Comparison of ENCODE assay signal across 8 cellular contexts in genomic region chr10:58384999-58385783, GRCh38. TPM values are rescaled to one million over a fixed set of nuclear protein-coding genes. Genes with fewer than 3 reads are reported as not detected.
A peak's percentile ranks its signal among the peaks of the same experiment; 100 is the strongest.
DNase-seq lines count a peak whose midpoint lies in the region; ATAC-seq and TF ChIP-seq lines count a peak whose summit lies in the region.

TFAM (plus strand) TSS chr10:58385410; CDS start chr10:58385548, 138 bp downstream.

- peak within 1 kb of the TSS; percentile 94 for H3K4me3 Mint-ChIP-seq in nephron progenitor cell
- peak within 1 kb of the TSS; percentile 91 to 96 for H3K4me3 Mint-ChIP-seq in stimulated activated naive CD8-positive, alpha-beta T cell treated with anti-CD3 and anti-CD28 coated beads, Interleukin-15, amount 100 ng/mL, for 72 hours

- H3K4me3 ChIP-seq in fibroblast of the aortic adventitia (ENCODE audit: low read depth, low read length): peak within 1 kb of the TSS; percentile 95

- peak; percentile 92 for DNase-seq in ELR (ENCODE audit: low read depth)
- DNase-seq in GOT3 (lab: John Stamatoyannopoulos, UW): peak; percentile 84
- DNase-seq in RPMI8226: peak; percentile 90
- peak; percentile 96 for DNase-seq in activated T-helper 9 cell treated with anti-CD3 and anti-CD28 coated beads, Interleukin-2, amount 50 U/mL, for 16 hours (ENCODE audit: low read depth)
- peak; percentile 85 for DNase-seq in fibroblast of the aortic adventitia (ENCODE audit: low read depth)
- peak; percentile 97 for DNase-seq in nephron progenitor cell
- peak; percentile 95 to 96 for DNase-seq in stimulated activated naive CD8-positive, alpha-beta T cell treated with anti-CD3 and anti-CD28 coated beads, Interleukin-15, amount 100 ng/mL, for 72 hours

- H3K36me3 Mint-ChIP-seq in nephron progenitor cell (ENCODE audit: low read depth): peaks cover 29% of the 10 kb centered on the region

- no peaks in the 10 kb centered on the region for H3K9me3 Mint-ChIP-seq in nephron progenitor cell
- H3K9me3 Mint-ChIP-seq in stimulated activated naive CD8-positive, alpha-beta T cell treated with anti-CD3 and anti-CD28 coated beads, Interleukin-15, amount 100 ng/mL, for 72 hours: no peaks in the 10 kb centered on the region

- peak; percentile 93 for ATAC-seq in stimulated activated naive CD8-positive, alpha-beta T cell treated with anti-CD3 and anti-CD28 coated beads, Interleukin-15, amount 100 ng/mL, for 72 hours

- peak within 1 kb of the TSS; percentile 95 for H3K27ac Mint-ChIP-seq in nephron progenitor cell
- H3K27ac Mint-ChIP-seq in stimulated activated naive CD8-positive, alpha-beta T cell treated with anti-CD3 and anti-CD28 coated beads, Interleukin-15, amount 100 ng/mL, for 72 hours: peak within 1 kb of the TSS; percentile 96 to 98

- H3K4me1 Mint-ChIP-seq in nephron progenitor cell: peaks cover 29% of the 10 kb centered on the region
- H3K4me1 Mint-ChIP-seq in stimulated activated naive CD8-positive, alpha-beta T cell treated with anti-CD3 and anti-CD28 coated beads, Interleukin-15, amount 100 ng/mL, for 72 hours: peaks cover 49% of the 10 kb centered on the region

- TF ChIP-seq CTCF in LNCAP (IDR thresholded peaks at IDR 0.05): peak; percentile 44
- TF ChIP-seq CTCF in fibroblast of the aortic adventitia (IDR thresholded peaks at IDR 0.05; ENCODE audit: insufficient read depth, low read length): peak; percentile 57
- TF ChIP-seq CTCF in nephron progenitor cell (IDR thresholded peaks at IDR 0.05): peak; percentile 17

- peaks cover 5% of the 10 kb centered on the region for H3K27me3 Mint-ChIP-seq in nephron progenitor cell (ENCODE audit: low read depth, poor library complexity)
- no peaks in the 10 kb centered on the region for H3K27me3 Mint-ChIP-seq in stimulated activated naive CD8-positive, alpha-beta T cell treated with anti-CD3 and anti-CD28 coated beads, Interleukin-15, amount 100 ng/mL, for 72 hours

RNA-seq across cellular contexts. Expression of gene TFAM, which starts in this region (rescaled TPM):
- total RNA-seq in fibroblast of the aortic adventitia (ENCODE audit: low replicate concordance): 24.9 and 43.7 TPM in 2 replicates

Comparison
In these comparisons a context has a peak if more than half of its experiments do, and no peak if none do; other contexts are left out.
1. Peak in every context shown above with its lines: DNase-seq, ATAC-seq and H3K4me3 ChIP-seq.